Comparison of ENCODE assay signal across 27 cellular contexts in genomic region chr18:10284571-10285282, GRCh38.
DNase-seq lines count a peak whose midpoint lies in the region; ATAC-seq and TF ChIP-seq lines count a peak whose summit lies in the region.
"Had no signal": no experiment of that assay in that cellular context is flagged by ENCODE, and none has a peak within 500 bp of the region (broad histone marks: within the 10 kb centered on the region; RNA-seq: fewer than 3 reads in every experiment).

No MANE protein-coding gene starts in this region.

- H3K36me3 ChIP-seq in Loucy (ENCODE audit: insufficient read depth, low read length) (no peaks in the 10 kb centered on the region), upper lobe of right lung (no peaks in the 10 kb centered on the region)
- H3K36me3 ChIP-seq in effector memory CD4-positive, alpha-beta T cell (ENCODE audit: control insufficient read depth, insufficient read depth, low read length) = no peaks in the 10 kb centered on the region
- H3K36me3 ChIP-seq: ovary, SJSA1, upper lobe of left lung had no signal

- peaks cover 2% of the 10 kb centered on the region; the same call in 1 of the 2 replicates for H3F3A ChIP-seq in Loucy (ENCODE audit: low read depth)

- H3K9me2 ChIP-seq in Loucy (replicated peaks; ENCODE audit: low read depth, low read length) = no peaks in the 10 kb centered on the region

- H3K4me3 Mint-ChIP-seq in nephron = no peak overlapping the region
- H3K4me3 Mint-ChIP-seq: activated CD4-positive, alpha-beta memory T cell treated with anti-CD3 and anti-CD28 coated beads, Interleukin-2, amount 10 ng/mL, durations not matched to agents 7 days and 5 days; CD4-positive, alpha-beta T cell; endodermal cell; natural killer cell had no signal

- H3K4me1 ChIP-seq in Loucy (ENCODE audit: insufficient read depth, low read length, poor library complexity, severe bottlenecking) (peaks cover 53% of the 10 kb centered on the region), upper lobe of right lung (peaks cover 8% of the 10 kb centered on the region)
- no peaks in the 10 kb centered on the region for H3K4me1 ChIP-seq in effector memory CD4-positive, alpha-beta T cell (ENCODE audit: control insufficient read depth, insufficient read depth, low read length, poor library complexity, severe bottlenecking)
- H3K4me1 ChIP-seq: SJSA1 had no signal

- H3K36me3 Mint-ChIP-seq in nephron (ENCODE audit: low read depth) = no peaks in the 10 kb centered on the region
- H3K36me3 Mint-ChIP-seq: natural killer cell had no signal

- H3K27ac ChIP-seq in upper lobe of right lung = peak overlapping the region; percentile 3
- H3K27ac ChIP-seq in effector memory CD4-positive, alpha-beta T cell (ENCODE audit: insufficient read depth, low read length, poor library complexity, severe bottlenecking) = no peak overlapping the region
- H3K27ac ChIP-seq: GM23248, ovary, SJSA1, upper lobe of left lung had no signal

- H3K9me3 ChIP-seq in Loucy (ENCODE audit: insufficient read depth, low read depth, low read length) = peaks cover 7% of the 10 kb centered on the region; the same call in 1 of the 2 replicates
- H3K9me3 ChIP-seq in upper lobe of right lung = no peaks in the 10 kb centered on the region
- no peaks in the 10 kb centered on the region for H3K9me3 ChIP-seq in effector memory CD4-positive, alpha-beta T cell (ENCODE audit: control insufficient read depth, low read length)
- H3K9me3 ChIP-seq: ovary, SJSA1, upper lobe of left lung had no signal

- intact Hi-C loops in upper lobe of right lung (cut with DNase I) = no loop called here

- TF ChIP-seq CTCF in Loucy (conservative IDR thresholded peaks at IDR 0.05; ENCODE audit: low read length) (no peak), nephron (IDR thresholded peaks at IDR 0.05; ENCODE audit: unreplicated experiment in 3 of 3) (no peak), upper lobe of right lung (IDR thresholded peaks at IDR 0.05) (no peak)

- H3K4me3 ChIP-seq in Loucy (ENCODE audit: low read length, poor library complexity, severe bottlenecking) = peak overlapping the region; percentile 65
- no peak overlapping the region for H3K4me3 ChIP-seq in upper lobe of right lung
- no peak overlapping the region for H3K4me3 ChIP-seq in effector memory CD4-positive, alpha-beta T cell (ENCODE audit: insufficient read depth, low read depth, low read length, poor library complexity, severe bottlenecking)
- H3K4me3 ChIP-seq: GM23248, ovary, SJSA1, upper lobe of left lung had no signal

- no peaks in the 10 kb centered on the region for H4K20me1 ChIP-seq in Loucy (ENCODE audit: insufficient read depth, low read length, poor library complexity, severe bottlenecking)

- H3K27me3 ChIP-seq in Loucy (ENCODE audit: insufficient read depth, low read length, poor library complexity, severe bottlenecking) = no peaks in the 10 kb centered on the region
- H3K27me3 ChIP-seq in upper lobe of right lung = no peaks in the 10 kb centered on the region
- H3K27me3 ChIP-seq in effector memory CD4-positive, alpha-beta T cell (replicated peaks; ENCODE audit: control insufficient read depth, insufficient read depth, low read length, poor library complexity, severe bottlenecking) = no peaks in the 10 kb centered on the region
- H3K27me3 ChIP-seq: ovary, upper lobe of left lung had no signal

- H3K79me2 ChIP-seq in Loucy (ENCODE audit: insufficient read depth, low read length) = no peaks in the 10 kb centered on the region

- peaks cover 16% of the 10 kb centered on the region for H3K9me3 Mint-ChIP-seq in nephron
- H3K9me3 Mint-ChIP-seq: activated T-helper 2 cell treated with anti-CD3 and anti-CD28 coated beads, Interferon-gamma antibody, Interleukin-2, Interleukin-4, amounts not matched to agents 10 μg/mL and 5 μg/mL and 100 μg/mL, durations not matched to agents 14 hours and 24 hours and 36 hours; CD4-positive, alpha-beta T cell; natural killer cell had no signal

- H3K4me1 Mint-ChIP-seq in nephron = peaks cover 28% of the 10 kb centered on the region
- H3K4me1 Mint-ChIP-seq: activated CD4-positive, alpha-beta memory T cell treated with anti-CD3 and anti-CD28 coated beads, Interleukin-2, amount 10 ng/mL, durations not matched to agents 7 days and 5 days; natural killer cell had no signal

- H3K27me3 Mint-ChIP-seq in nephron (ENCODE audit: low read depth) = peaks cover 8% of the 10 kb centered on the region
- H3K27me3 Mint-ChIP-seq: activated CD4-positive, alpha-beta memory T cell treated with anti-CD3 and anti-CD28 coated beads, Interleukin-2, amount 10 ng/mL, durations not matched to agents 7 days and 5 days; CD4-positive, alpha-beta T cell had no signal

- ATAC-seq in upper lobe of right lung (no peak), HG02840 (IDR thresholded peaks at IDR 0.05; ENCODE audit: low FRiP score, unreplicated experiment) (no peak)
- ATAC-seq: activated naive CD4-positive, alpha-beta T cell treated with anti-CD3 and anti-CD28 coated beads, Interleukin-2, amount 50 U/mL, for 72 hours; HepG2; natural killer cell had no signal

- DNase-seq in dermis blood vessel endothelial cell = peak; percentile 42
- DNase-seq in upper lobe of right lung = no peak
- no peak for DNase-seq in effector memory CD4-positive, alpha-beta T cell
- no peak for DNase-seq in HuH-7 (ENCODE audit: low spot score)
- DNase-seq: activated CD4-positive, alpha-beta memory T cell treated with anti-CD3 and anti-CD28 coated beads, Interleukin-2, amount 10 ng/mL, durations not matched to agents 7 days and 5 days; activated CD4-positive, CD25-positive, alpha-beta regulatory T cell treated with anti-CD3 and anti-CD28 coated beads, Interleukin-2, amount 50 U/mL, for 72 hours; activated CD8-positive, alpha-beta memory T cell treated with anti-CD3 and anti-CD28 coated beads, Interleukin-2, amount 50 U/mL, for 48 hours; CD4-positive, alpha-beta T cell; endodermal cell; GM23248; hypothalamus; natural killer cell; NCI-H1092; NCI-H187; NCI-H2171 treated with DMSO at 0.1 percent for 48 hours; NCI-H526 treated with DMSO at 0.1 percent for 48 hours; ovary; retina; stimulated activated CD4-positive, alpha-beta T cell treated with anti-CD3 and anti-CD28 coated beads, Interleukin-2, amount 100 ng/mL, for 48 hours; upper lobe of left lung had no signal

- H3K27ac Mint-ChIP-seq in nephron = peak overlapping the region in 2 of 3 experiments; percentile 48 to 66
- H3K27ac Mint-ChIP-seq: activated CD4-positive, alpha-beta memory T cell treated with anti-CD3 and anti-CD28 coated beads, Interleukin-2, amount 10 ng/mL, durations not matched to agents 7 days and 5 days; activated naive CD4-positive, alpha-beta T cell treated with anti-CD3 and anti-CD28 coated beads, Interleukin-2, amount 50 U/mL, for 72 hours; activated T-helper 2 cell treated with anti-CD3 and anti-CD28 coated beads, Interferon-gamma antibody, Interleukin-2, Interleukin-4, amounts not matched to agents 10 μg/mL and 5 μg/mL and 100 μg/mL, durations not matched to agents 14 hours and 24 hours and 36 hours; CD4-positive, alpha-beta T cell; endodermal cell; natural killer cell had no signal

- H3K9ac ChIP-seq in Loucy (ENCODE audit: low read depth, low read length, poor library complexity, severe bottlenecking) = peak overlapping the region; percentile 25
- H3K9ac ChIP-seq: GM23248 had no signal

- H3K4me2 ChIP-seq in Loucy (ENCODE audit: low read depth, low read length, poor library complexity, severe bottlenecking) = peak overlapping the region; percentile 73

- no peak overlapping the region for H2AFZ ChIP-seq in Loucy (ENCODE audit: low read length)
- H2AFZ ChIP-seq: GM23248 had no signal
